ENCODE assay signal across 14 cellular contexts in genomic region chr21:46421756-46422555, GRCh38.
"Had no signal": no experiment of that assay in that cellular context is flagged by ENCODE, and none has a peak within 500 bp of the region (broad histone marks: within the 10 kb centered on the region; RNA-seq: fewer than 3 reads in every experiment).

No MANE protein-coding gene starts in this region.

- H3K36me3 Mint-ChIP-seq: natural killer cell treated with Interleukin-12 subunit alpha and Interleukin-12 subunit beta and Interleukin-15 and Interleukin-18, amount 100 ng/mL, for 72 hours had no signal

- H3K4me3 ChIP-seq: breast epithelium, dorsolateral prefrontal cortex, mucosa of descending colon, thoracic aorta had no signal

- H3K27ac ChIP-seq: breast epithelium, dorsolateral prefrontal cortex, thoracic aorta had no signal

- H3K9me3 ChIP-seq: breast epithelium, mucosa of descending colon, thoracic aorta had no signal

- ATAC-seq: esophagus mucosa; left colon; mucosa of descending colon; natural killer cell treated with Interleukin-12 subunit alpha and Interleukin-12 subunit beta and Interleukin-15 and Interleukin-18, amount 100 ng/mL, for 72 hours; stimulated activated naive CD8-positive, alpha-beta T cell treated with anti-CD3 and anti-CD28 coated beads, Interleukin-15, amount 100 ng/mL, for 72 hours had no signal

- H3K27ac Mint-ChIP-seq: activated CD4-positive, alpha-beta T cell treated with anti-CD3 and anti-CD28 coated beads, Interleukin-2, amount 10 ng/mL, durations not matched to agents 24 days and 14 days; activated naive CD8-positive, alpha-beta T cell treated with anti-CD3 and anti-CD28 coated beads for 36 hours; natural killer cell treated with Interleukin-12 subunit alpha and Interleukin-12 subunit beta and Interleukin-15 and Interleukin-18, amount 100 ng/mL, for 72 hours; stimulated activated naive CD8-positive, alpha-beta T cell treated with anti-CD3 and anti-CD28 coated beads, Interleukin-15, amount 100 ng/mL, for 72 hours; T-helper 1 cell treated with Interleukin-12 subunit alpha and Interleukin-12 subunit beta and Interleukin-4 antibody, amounts not matched to agents 30 μg/mL and 1 μg/mL, for 36 hours had no signal

- H3K9me3 Mint-ChIP-seq: activated CD4-positive, alpha-beta T cell treated with anti-CD3 and anti-CD28 coated beads, Interleukin-2, amount 10 ng/mL, durations not matched to agents 24 days and 14 days; activated naive CD8-positive, alpha-beta T cell treated with anti-CD3 and anti-CD28 coated beads for 36 hours; natural killer cell treated with Interleukin-12 subunit alpha and Interleukin-12 subunit beta and Interleukin-15 and Interleukin-18, amount 100 ng/mL, for 72 hours; stimulated activated naive CD8-positive, alpha-beta T cell treated with anti-CD3 and anti-CD28 coated beads, Interleukin-15, amount 100 ng/mL, for 72 hours; T-helper 1 cell treated with Interleukin-12 subunit alpha and Interleukin-12 subunit beta and Interleukin-4 antibody, amounts not matched to agents 30 μg/mL and 1 μg/mL, for 36 hours had no signal

- H3K4me3 Mint-ChIP-seq: activated CD4-positive, alpha-beta T cell treated with anti-CD3 and anti-CD28 coated beads, Interleukin-2, amount 10 ng/mL, durations not matched to agents 24 days and 14 days; activated naive CD8-positive, alpha-beta T cell treated with anti-CD3 and anti-CD28 coated beads for 36 hours; natural killer cell treated with Interleukin-12 subunit alpha and Interleukin-12 subunit beta and Interleukin-15 and Interleukin-18, amount 100 ng/mL, for 72 hours; stimulated activated naive CD8-positive, alpha-beta T cell treated with anti-CD3 and anti-CD28 coated beads, Interleukin-15, amount 100 ng/mL, for 72 hours; T-helper 1 cell treated with Interleukin-12 subunit alpha and Interleukin-12 subunit beta and Interleukin-4 antibody, amounts not matched to agents 30 μg/mL and 1 μg/mL, for 36 hours had no signal

- H3K27me3 Mint-ChIP-seq: activated CD4-positive, alpha-beta T cell treated with anti-CD3 and anti-CD28 coated beads, Interleukin-2, amount 10 ng/mL, durations not matched to agents 24 days and 14 days; activated naive CD8-positive, alpha-beta T cell treated with anti-CD3 and anti-CD28 coated beads for 36 hours; natural killer cell treated with Interleukin-12 subunit alpha and Interleukin-12 subunit beta and Interleukin-15 and Interleukin-18, amount 100 ng/mL, for 72 hours; stimulated activated naive CD8-positive, alpha-beta T cell treated with anti-CD3 and anti-CD28 coated beads, Interleukin-15, amount 100 ng/mL, for 72 hours had no signal

- H3K4me1 ChIP-seq: breast epithelium had no signal

- DNase-seq: activated CD4-positive, alpha-beta T cell treated with anti-CD3 and anti-CD28 coated beads, Interleukin-2, amount 10 ng/mL, durations not matched to agents 24 days and 14 days; activated effector memory CD4-positive, alpha-beta T cell treated with Interleukin-2 at 50 U/mL for 16 hours; activated naive CD8-positive, alpha-beta T cell treated with anti-CD3 and anti-CD28 coated beads for 36 hours; left colon; stimulated activated CD4-positive, alpha-beta T cell treated with anti-CD3 and anti-CD28 coated beads, Interleukin-4, amount 100 ng/mL, for 1 hour; stimulated activated CD8-positive, alpha-beta memory T cell treated with anti-CD3 and anti-CD28 coated beads, Interleukin-4, amount 100 ng/mL, for 48 hours; stimulated activated naive CD8-positive, alpha-beta T cell treated with anti-CD3 and anti-CD28 coated beads, Interleukin-15, amount 100 ng/mL, for 72 hours had no signal

- H3K27me3 ChIP-seq: breast epithelium, dorsolateral prefrontal cortex had no signal

- H3K36me3 ChIP-seq: breast epithelium had no signal
